8 cellular contexts compared by ENCODE assay signal in genomic region chr10:102713814-102714620, GRCh38. TPM values are rescaled to one million over a fixed set of nuclear protein-coding genes. Genes with fewer than 3 reads are reported as not detected.
DNase-seq lines count a peak whose midpoint lies in the region; ATAC-seq, FAIRE-seq and TF ChIP-seq lines count a peak whose summit lies in the region.

Gene ARL3, minus strand, starts transcription at chr10:102714397. Its CDS starts 122 bp downstream, at chr10:102714275.

- H3K27ac ChIP-seq in upper lobe of right lung = peak within 1 kb of the TSS; percentile 87

- peak; percentile 98 for DNase-seq in GM12892 (ENCODE audit: insufficient read length)
- DNase-seq in NCI-H1436 treated with DMSO at 0.1 percent for 48 hours (lab: John Stamatoyannopoulos, UW) = peak; percentile 86
- peak; percentile 88 for DNase-seq in T follicular helper cell (ENCODE audit: low read depth)
- peak; percentile 98 for DNase-seq in amniotic epithelial cell (ENCODE audit: low read depth)
- DNase-seq in left cardiac atrium = peak; percentile 99
- DNase-seq in posterior vena cava (ENCODE audit: low spot score) = peak; percentile 99
- DNase-seq in upper lobe of right lung = peak; percentile 100

- H3K9me3 ChIP-seq in upper lobe of right lung = no peaks in the 10 kb centered on the region

- ATAC-seq in HG02840 (IDR thresholded peaks at IDR 0.05; ENCODE audit: low FRiP score, unreplicated experiment) = peak; percentile 81
- ATAC-seq in left cardiac atrium = peak; percentile 98
- peak; percentile 98 for ATAC-seq in upper lobe of right lung

- no peaks in the 10 kb centered on the region for H3K27me3 ChIP-seq in upper lobe of right lung

- intact Hi-C loops in left cardiac atrium (cut with DNase I) (no loop called here), posterior vena cava (cut with DNase I) (no loop called here), upper lobe of right lung (cut with DNase I) (no loop called here)

- peak; percentile 89 for FAIRE-seq in GM12892 (lab: Jason Lieb, UNC)

- H3K4me1 ChIP-seq in upper lobe of right lung = peaks cover 21% of the 10 kb centered on the region

- peak within 1 kb of the TSS; percentile 99 for H3K4me3 ChIP-seq in upper lobe of right lung

- peak; percentile 74; the same call in 1 of the 2 replicates for TF ChIP-seq POLR2A in GM12892 (IDR thresholded peaks at IDR 0.05; ENCODE audit: low read depth, low read length)

- TF ChIP-seq CTCF in upper lobe of right lung (IDR thresholded peaks at IDR 0.05) = peak; percentile 47

- H3K36me3 ChIP-seq in upper lobe of right lung = no peaks in the 10 kb centered on the region

RNA-seq across cellular contexts. Expression of gene ARL3, which starts in this region (rescaled TPM):
- 14.1 TPM for polyA plus RNA-seq in GM12892 (2012; ENCODE audit: missing spikeins)
- 10 to 100 TPM; 12.0 to 12.4 TPM for total RNA-seq in left cardiac atrium
- 10 to 100 TPM in 1 of 2 donors, 1 to 10 TPM in 1; 9.7 to 11.6 TPM for total RNA-seq in posterior vena cava
- 7.5 TPM for total RNA-seq in upper lobe of right lung

Comparison
In these comparisons a context has a peak if more than half of its experiments do, and no peak if none do; other contexts are left out.
1. Peak in every context shown above with its lines: DNase-seq, ATAC-seq, H3K4me3 ChIP-seq and H3K27ac ChIP-seq.